In genomic region chr2:231786177-231786916, GRCh38 we compare ENCODE assay signal across 8 cellular contexts. TPM values are rescaled to one million over a fixed set of nuclear protein-coding genes. Genes with fewer than 3 reads are reported as not detected.
DNase-seq lines count a peak whose midpoint lies in the region; ATAC-seq and TF ChIP-seq lines count a peak whose summit lies in the region.

TSS of gene COPS7B (plus strand) at chr2:231786445. CDS start at chr2:231788571, 2,126 bp downstream.

- ATAC-seq in HG02623 (IDR thresholded peaks at IDR 0.05; ENCODE audit: unreplicated experiment) (peak; percentile 37), T-cell (replicated peaks in 1 of 4) (peak; percentile 61 to 69 (median 64)), heart right ventricle (peak; percentile 41 to 66 (median 52)), upper lobe of left lung (ENCODE audit: low FRiP score in 2 of 2) (peak; percentile 83 to 85)

- H3K4me3 Mint-ChIP-seq in T-cell, result peak within 1 kb of the TSS; percentile 84 to 89 (median 84)

- peak within 1 kb of the TSS; percentile 77 to 98 (median 92) for H3K4me3 ChIP-seq in heart right ventricle
- peak within 1 kb of the TSS; percentile 76 to 98 (median 96) for H3K4me3 ChIP-seq in upper lobe of left lung

- POLR2A ChIA-PET in T-cell (lab: Charles Lee), result no interaction called here

- no peaks in the 10 kb centered on the region for H3K9me3 Mint-ChIP-seq in T-cell

- intact Hi-C loops in heart right ventricle (cut with DNase I), result loop anchor here in 4 of 10 donors (10.0 kb wide), 2 partner anchors 172 to 182 kb away; no protein-coding TSS in a partner anchor
- intact Hi-C loops in posterior vena cava (cut with DNase I), result no loop called here

- peak in 2 of 4 donors; percentile 35 to 39 for TF ChIP-seq POLR2A in upper lobe of left lung (IDR thresholded peaks at IDR 0.05)

- CTCF ChIA-PET in T-cell (lab: Charles Lee), result interaction anchor here in 1 of 2 donors (0.6 to 0.8 kb wide), 3 partner anchors 109 to 656 kb away, joined by 3 to 5 read pairs (median 4); no protein-coding TSS in a partner anchor

- H3K27me3 ChIP-seq in heart right ventricle, result no peaks in the 10 kb centered on the region
- no peaks in the 10 kb centered on the region for H3K27me3 ChIP-seq in upper lobe of left lung

- H3K4me1 Mint-ChIP-seq in T-cell, result peaks cover 74 to 84% (median 78%) of the 10 kb centered on the region in 3 donors

- peaks cover 11% of the 10 kb centered on the region for H3K36me3 Mint-ChIP-seq in T-cell

- H3K4me1 ChIP-seq in heart right ventricle (peaks cover 2 to 61% (median 50%) of the 10 kb centered on the region in 9 donors), upper lobe of left lung (peaks cover 29 to 53% (median 40%) of the 10 kb centered on the region in 4 donors)

- no peaks in the 10 kb centered on the region for H3K27me3 Mint-ChIP-seq in T-cell

- peak within 1 kb of the TSS; percentile 85 to 90 for H3K27ac Mint-ChIP-seq in T-cell

- peaks cover 0 to 28% (median 0%) of the 10 kb centered on the region in 9 donors for H3K36me3 ChIP-seq in heart right ventricle
- H3K36me3 ChIP-seq in upper lobe of left lung, result peaks cover 0 to 26% (median 6%) of the 10 kb centered on the region in 4 donors

- peak; percentile 86 for DNase-seq in GM10266 (ENCODE audit: extremely low spot score)
- peak; percentile 72 to 85 (median 82) for DNase-seq in NCI-H1417 (lab: John Stamatoyannopoulos, UW)
- peak; percentile 55 to 82 (median 72) for DNase-seq in T-cell
- DNase-seq in heart right ventricle, result peak; percentile 75 to 77
- peak; percentile 95 for DNase-seq in posterior vena cava (ENCODE audit: low spot score)
- DNase-seq in upper lobe of left lung, result peak; percentile 82 to 95

- 1% methylated on average over 59 to 69 of the region's 69 CpGs for WGBS in adipose tissue, 3 donors
- 1% methylated on average over 60 to 69 of the region's 69 CpGs for WGBS in heart right ventricle, 2 donors
- WGBS in upper lobe of left lung, 2 donors, result 1 to 2% methylated on average over 21 to 38 of the region's 69 CpGs

- no peak for TF ChIP-seq EP300 in upper lobe of left lung (IDR thresholded peaks at IDR 0.05)

- H3K27ac ChIP-seq in adipose tissue (ENCODE audit: low read depth, low read length), result no peak within 1 kb of the TSS
- H3K27ac ChIP-seq in heart right ventricle, result peak within 1 kb of the TSS; percentile 33 to 82 (median 70)
- peak within 1 kb of the TSS; percentile 67 to 80 (median 71) for H3K27ac ChIP-seq in upper lobe of left lung

- H3K9me3 ChIP-seq in heart right ventricle (no peaks in the 10 kb centered on the region), upper lobe of left lung (no peaks in the 10 kb centered on the region)

- TF ChIP-seq CTCF in GM10266 (IDR thresholded peaks at IDR 0.05; ENCODE audit: control insufficient read depth, insufficient read depth, low read depth, missing control alignments) (peak; percentile 69), heart right ventricle (IDR thresholded peaks at IDR 0.05) (peak in 6 of 9 donors; percentile 23 to 46 (median 36)), upper lobe of left lung (IDR thresholded peaks at IDR 0.05) (peak in 2 of 6 experiments; percentile 11 to 43)

RNA-seq across cellular contexts. Expression of gene COPS7B, which starts in this region (rescaled TPM):
- 10 to 100 TPM; 39.8 to 53.1 (median 49.7) TPM for total RNA-seq in T-cell
- 10 to 100 TPM; 10.2 to 19.5 (median 16.3) TPM for polyA plus RNA-seq in adipose tissue
- total RNA-seq in heart right ventricle, result 10 to 100 TPM; 17.1 to 25.3 (median 19.8) TPM
- polyA plus RNA-seq in heart right ventricle, result 10 to 100 TPM; 15.9 to 16.8 TPM
- total RNA-seq in posterior vena cava, result 10 to 100 TPM; 20.6 to 24.6 TPM
- total RNA-seq in upper lobe of left lung, result 10 to 100 TPM; 23.1 to 91.1 (median 28.2) TPM
